ENCODE assay signal across 13 cellular contexts in the genomic region with DNA sequence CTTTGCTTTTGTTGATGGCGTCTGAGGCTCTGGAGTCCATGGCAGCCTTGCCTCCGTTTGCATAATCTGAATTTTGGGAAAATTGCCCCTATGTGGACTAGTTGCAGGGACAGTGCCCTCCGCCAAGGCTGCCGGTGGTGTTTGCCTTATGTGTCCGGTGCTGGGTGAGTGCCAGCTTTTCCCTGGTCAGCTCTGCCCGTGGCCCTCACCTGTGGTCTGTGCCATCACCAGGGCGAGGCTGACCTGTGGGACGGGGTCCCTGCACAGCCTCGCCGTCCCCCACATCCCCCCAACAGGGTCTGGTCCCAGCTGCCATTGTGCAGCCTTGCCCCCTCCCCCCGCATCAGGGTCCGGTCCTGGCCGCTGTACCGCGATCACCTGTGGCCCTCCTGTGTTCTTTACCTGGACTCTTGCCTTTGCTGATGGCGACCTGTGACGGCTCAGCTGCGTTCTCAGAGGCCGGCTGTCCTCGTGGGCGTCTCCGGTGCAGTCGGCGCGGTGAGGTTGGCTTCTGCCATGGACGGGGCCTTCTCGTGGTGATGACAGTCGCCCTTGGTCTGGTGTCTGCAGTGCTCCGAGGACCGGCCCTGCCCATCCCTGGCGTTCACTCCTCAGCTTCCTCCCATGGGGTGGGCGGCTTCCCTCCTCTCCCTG. TPM values are rescaled to one million over a fixed set of nuclear protein-coding genes. Genes with fewer than 3 reads are reported as not detected.
DNase-seq lines count a peak whose midpoint lies in the region; ATAC-seq, FAIRE-seq and TF ChIP-seq lines count a peak whose summit lies in the region.
"Had no signal": no experiment of that assay in that cellular context is flagged by ENCODE, and none has a peak within 500 bp of the region (broad histone marks: within the 10 kb centered on the region; RNA-seq: fewer than 3 reads in every experiment).

No MANE protein-coding gene starts in this region.

- no peak overlapping the region for H2BK20ac ChIP-seq in H1 (ENCODE audit: low read length)

- DNase-seq in natural killer cell treated with Interleukin-12 subunit alpha and Interleukin-12 subunit beta and Interleukin-15 and Interleukin-18, amount 100 ng/mL, for 72 hours (ENCODE audit: low spot score) = peak; percentile 40
- DNase-seq in natural killer cell (no peak), H1 (ENCODE audit: low read depth in 1 of 2, low spot score in 2 of 2) (no peak), neuronal stem cell (ENCODE audit: low spot score) (no peak), BE2C (no peak), CD14-positive monocyte (ENCODE audit: low spot score) (no peak)
- no peak for DNase-seq in activated effector memory CD4-positive, alpha-beta T cell treated with Interleukin-2 at 50 U/mL for 16 hours
- DNase-seq: Calu3; CD4-positive, alpha-beta T cell; DMS 273 treated with DMSO at 0.1 percent for 48 hours; HCEC 1CT; HFFc6 had no signal

- H2BK15ac ChIP-seq in H1 (ENCODE audit: low read length) = no peak overlapping the region
- no peak overlapping the region for H2BK15ac ChIP-seq in neuronal stem cell (ENCODE audit: low read length)

- POLR2A ChIA-PET in H1 (lab: Charles Lee; ENCODE audit: partially characterized antibody) = interaction anchor here (0.6 kb wide), 2 partner anchors 46 to 158 kb away, joined by 3 read pairs; no protein-coding TSS in a partner anchor

- intact Hi-C loops in natural killer cell (cut with micrococcal nuclease) (no loop called here), CD14-positive monocyte (cut with micrococcal nuclease) (no loop called here)

- WGBS in H1 (ENCODE audit: extremely low coverage in 1 of 2, insufficient coverage in 1 of 2, insufficient read length in 1 of 2, insufficient replicate concordance in 2 of 2, low coverage in 1 of 2, low lambda C conversion rate in 2 of 2, missing lambda C conversion rate in 1 of 2), 2 experiments = 90% methylated on average over 27 of the region's 32 CpGs; no CpG with 5 or more reads in 1 of the 2 experiments
- WGBS in neuronal stem cell (ENCODE audit: extremely low coverage in 2 of 2, insufficient read length in 2 of 2, insufficient replicate concordance in 1 of 2), 2 donors = no CpG with 5 or more reads among the region's 32 CpGs

- H3K27me3 ChIP-seq in H1 (replicated peaks in 1 of 4; ENCODE audit: control insufficient read depth in 3 of 4, extremely low read depth in 1 of 4, insufficient read depth in 3 of 4, low read length in 3 of 4) (no peaks in the 10 kb centered on the region), neuronal stem cell (ENCODE audit: control insufficient read depth in 3 of 3, insufficient read depth in 3 of 3, low read depth in 1 of 3, low read length in 3 of 3) (no peaks in the 10 kb centered on the region), BE2C (no peaks in the 10 kb centered on the region)

- H2BK120ac ChIP-seq in H1 (replicated peaks; ENCODE audit: low read depth, low read length) = no peak overlapping the region
- H2BK120ac ChIP-seq in neuronal stem cell (ENCODE audit: low read depth, low read length) = no peak overlapping the region

- no peak overlapping the region for H3K27ac Mint-ChIP-seq in natural killer cell treated with Interleukin-12 subunit alpha and Interleukin-12 subunit beta and Interleukin-15 and Interleukin-18, amount 100 ng/mL, for 72 hours
- H3K27ac Mint-ChIP-seq in natural killer cell (no peak overlapping the region), CD14-positive monocyte (peak overlapping the region in 1 of 7 donors; percentile 54)
- H3K27ac Mint-ChIP-seq: HFFc6 had no signal

- H3K79me1 ChIP-seq in H1 (ENCODE audit: low read depth, low read length) = peaks cover 32% of the 10 kb centered on the region
- H3K79me1 ChIP-seq in neuronal stem cell (ENCODE audit: low read depth, low read length) = peaks cover 60% of the 10 kb centered on the region

- H3K36me3 ChIP-seq in H1 (ENCODE audit: control insufficient read depth in 2 of 4, insufficient read depth in 4 of 4, low read length in 3 of 4) (no peaks in the 10 kb centered on the region; a peak in 1 of 8 replicates), neuronal stem cell (replicated peaks in 1 of 2; ENCODE audit: control insufficient read depth in 2 of 2, insufficient read depth in 2 of 2, low read length in 2 of 2) (peaks cover 16 to 54% of the 10 kb centered on the region in 2 donors), BE2C (peaks cover 22% of the 10 kb centered on the region)

- H3K36me3 Mint-ChIP-seq in natural killer cell treated with Interleukin-12 subunit alpha and Interleukin-12 subunit beta and Interleukin-15 and Interleukin-18, amount 100 ng/mL, for 72 hours = no peaks in the 10 kb centered on the region
- H3K36me3 Mint-ChIP-seq in natural killer cell (no peaks in the 10 kb centered on the region), CD14-positive monocyte (peaks cover 23 to 49% of the 10 kb centered on the region in 2 donors)

- no peak for TF ChIP-seq POLR2A in H1 (IDR thresholded peaks at IDR 0.05; ENCODE audit: control extremely low read depth in 1 of 2, low read depth in 2 of 2, low read length in 2 of 2)

- H3K4me1 ChIP-seq in H1 (replicated peaks in 1 of 4; ENCODE audit: control insufficient read depth in 3 of 4, insufficient read depth in 4 of 4, low read length in 3 of 4) = peaks cover 0 to 14% (median 9%) of the 10 kb centered on the region in 4 experiments; a peak in 5 of 7 replicates
- peaks cover 0 to 10% of the 10 kb centered on the region in 2 donors for H3K4me1 ChIP-seq in neuronal stem cell (ENCODE audit: control insufficient read depth in 2 of 2, insufficient read depth in 1 of 2, low read depth in 1 of 2, low read length in 2 of 2)
- no peaks in the 10 kb centered on the region for H3K4me1 ChIP-seq in BE2C
- H3K4me1 ChIP-seq: A549 had no signal

- H3K4ac ChIP-seq in H1 (replicated peaks; ENCODE audit: insufficient read length, low read depth, low read length) = no peak overlapping the region
- no peak overlapping the region for H3K4ac ChIP-seq in neuronal stem cell (ENCODE audit: low read length)

- H2BK12ac ChIP-seq in H1 (ENCODE audit: low read depth, low read length) (no peak overlapping the region), neuronal stem cell (ENCODE audit: low read length) (no peak overlapping the region)

- H4K8ac ChIP-seq in H1 (ENCODE audit: extremely low read depth, insufficient read depth, low read length) (peak overlapping the region; percentile 89; the same call in 1 of the 2 replicates), neuronal stem cell (ENCODE audit: low read depth, low read length) (no peak overlapping the region)

- TF ChIP-seq RAD21 in H1 (IDR thresholded peaks at IDR 0.05 in 1 of 2, conservative IDR thresholded peaks at IDR 0.05 in 1 of 2; ENCODE audit: low read depth in 2 of 2, low read length in 2 of 2) = no peak

- CTCF ChIA-PET in H1 (lab: Charles Lee; ENCODE audit: partially characterized antibody) = interaction anchor here (0.7 to 2.1 kb wide), 8 partner anchors 8 to 89 kb away, joined by 3 to 8 read pairs (median 3); no protein-coding TSS in a partner anchor

- H2AK5ac ChIP-seq in H1 (ENCODE audit: low read depth, low read length) (no peak overlapping the region), neuronal stem cell (ENCODE audit: low read depth, low read length) (no peak overlapping the region)

- H2BK5ac ChIP-seq in H1 (ENCODE audit: low read depth, low read length) = peak overlapping the region; percentile 1; the same call in 1 of the 2 replicates
- H2BK5ac ChIP-seq in neuronal stem cell (ENCODE audit: low read length) = no peak overlapping the region

- H3K9me3 ChIP-seq in H1 (ENCODE audit: insufficient read depth in 2 of 2, low read depth in 1 of 2, low read length in 1 of 2) (no peaks in the 10 kb centered on the region; a peak in 1 of 4 replicates), neuronal stem cell (replicated peaks in 1 of 2; ENCODE audit: control insufficient read depth in 2 of 2, insufficient read depth in 1 of 2, low read depth in 1 of 2, low read length in 2 of 2) (peaks cover 3 to 8% of the 10 kb centered on the region in 2 donors), BE2C (no peaks in the 10 kb centered on the region)
- H3K9me3 ChIP-seq: A549 had no signal

- H3K23ac ChIP-seq in H1 (ENCODE audit: insufficient read length) (no peak overlapping the region), neuronal stem cell (ENCODE audit: low read depth, low read length, poor library complexity) (peak overlapping the region; percentile 89)

- no peak overlapping the region for H3K27ac ChIP-seq in H1 (ENCODE audit: low read depth, low read length)
- no peak overlapping the region for H3K27ac ChIP-seq in neuronal stem cell (replicated peaks; ENCODE audit: low read length)
- H3K27ac ChIP-seq: A549 had no signal

- H3K9me3 Mint-ChIP-seq in natural killer cell treated with Interleukin-12 subunit alpha and Interleukin-12 subunit beta and Interleukin-15 and Interleukin-18, amount 100 ng/mL, for 72 hours = no peaks in the 10 kb centered on the region
- no peaks in the 10 kb centered on the region for H3K9me3 Mint-ChIP-seq in natural killer cell
- no peaks in the 10 kb centered on the region for H3K9me3 Mint-ChIP-seq in CD14-positive monocyte
- H3K9me3 Mint-ChIP-seq: CD4-positive, alpha-beta T cell; HFFc6 had no signal

- TF ChIP-seq CTCF in natural killer cell (IDR thresholded peaks at IDR 0.05) = no peak
- no peak for TF ChIP-seq CTCF in H1 (IDR thresholded peaks at IDR 0.05; ENCODE audit: control extremely low read depth in 1 of 3, insufficient read depth in 1 of 3, low read depth in 1 of 3, low read length in 3 of 3)
- no peak for TF ChIP-seq CTCF in BE2C (IDR thresholded peaks at IDR 0.05; ENCODE audit: low read depth, low read length)
- no peak for TF ChIP-seq CTCF in CD14-positive monocyte (IDR thresholded peaks at IDR 0.05)

- no peak overlapping the region for H3K9ac ChIP-seq in H1 (replicated peaks in 1 of 4; ENCODE audit: extremely low read depth in 1 of 4, low read depth in 3 of 4, low read length in 3 of 4)
- H3K9ac ChIP-seq in neuronal stem cell (ENCODE audit: low read depth, low read length, poor library complexity) = peak overlapping the region; percentile 30

- ATAC-seq in natural killer cell treated with Interleukin-12 subunit alpha and Interleukin-12 subunit beta and Interleukin-15 and Interleukin-18, amount 100 ng/mL, for 72 hours = no peak
- no peak for ATAC-seq in natural killer cell
- ATAC-seq: A549 had no signal

- H3K4me2 ChIP-seq in H1 (ENCODE audit: insufficient read depth in 1 of 2, low read depth in 2 of 2, low read length in 2 of 2) (no peak overlapping the region), neuronal stem cell (ENCODE audit: insufficient read depth, low read length, poor library complexity, severe bottlenecking) (no peak overlapping the region)
- H3K4me2 ChIP-seq: A549 had no signal

- H4K91ac ChIP-seq in H1 (replicated peaks; ENCODE audit: insufficient read length, low read length) (no peak overlapping the region), neuronal stem cell (ENCODE audit: low read depth, low read length, poor library complexity) (no peak overlapping the region)

- no peaks in the 10 kb centered on the region for H3K27me3 Mint-ChIP-seq in natural killer cell treated with Interleukin-12 subunit alpha and Interleukin-12 subunit beta and Interleukin-15 and Interleukin-18, amount 100 ng/mL, for 72 hours
- H3K27me3 Mint-ChIP-seq in natural killer cell (ENCODE audit: low read depth in 2 of 2) = no peaks in the 10 kb centered on the region
- no peaks in the 10 kb centered on the region for H3K27me3 Mint-ChIP-seq in CD14-positive monocyte (ENCODE audit: low read depth in 3 of 3)
- H3K27me3 Mint-ChIP-seq: CD4-positive, alpha-beta T cell had no signal

- H3K14ac ChIP-seq in H1 (ENCODE audit: insufficient read length) (no peak overlapping the region), neuronal stem cell (ENCODE audit: low read length) (no peak overlapping the region)

- TF ChIP-seq EP300 in H1 (IDR thresholded peaks at IDR 0.05; ENCODE audit: borderline replicate concordance in 1 of 2, low read depth in 2 of 2, low read length in 2 of 2) = no peak

- H3K4me3 ChIP-seq in H1 (ENCODE audit: extremely low read depth in 1 of 4, insufficient read depth in 2 of 4, low read depth in 3 of 4, low read length in 4 of 4) (no peak overlapping the region), neuronal stem cell (ENCODE audit: low read length in 2 of 2) (peak overlapping the region in 1 of 2 donors; percentile 41), BE2C (ENCODE audit: low read depth, low read length) (no peak overlapping the region)
- H3K4me3 ChIP-seq: A549 had no signal

- H3K56ac ChIP-seq in H1 (replicated peaks; ENCODE audit: insufficient read length, low read depth, low read length) = no peak overlapping the region

- H4K5ac ChIP-seq in H1 (ENCODE audit: insufficient read length, low read depth, low read length) = no peak overlapping the region

- no peak overlapping the region for H3K4me3 Mint-ChIP-seq in natural killer cell treated with Interleukin-12 subunit alpha and Interleukin-12 subunit beta and Interleukin-15 and Interleukin-18, amount 100 ng/mL, for 72 hours
- no peak overlapping the region for H3K4me3 Mint-ChIP-seq in natural killer cell
- no peak overlapping the region for H3K4me3 Mint-ChIP-seq in CD14-positive monocyte
- H3K4me3 Mint-ChIP-seq: CD4-positive, alpha-beta T cell; HFFc6 had no signal

- H2AFZ ChIP-seq in H1 (ENCODE audit: low read length) (no peak overlapping the region), neuronal stem cell (ENCODE audit: low read length) (no peak overlapping the region)

- peaks cover 40 to 95% of the 10 kb centered on the region in 2 experiments for H3K79me2 ChIP-seq in H1 (ENCODE audit: control insufficient read depth in 1 of 2, insufficient read depth in 2 of 2, low read length in 2 of 2)

- no peak for FAIRE-seq in H1 (lab: Jason Lieb, UNC)
- FAIRE-seq: A549 had no signal

- H4K20me1 ChIP-seq in H1 (replicated peaks in 1 of 2; ENCODE audit: control insufficient read depth in 1 of 2, insufficient read depth in 2 of 2, low read length in 2 of 2) = peaks cover 52 to 64% of the 10 kb centered on the region in 2 experiments

- H3K4me1 Mint-ChIP-seq in natural killer cell treated with Interleukin-12 subunit alpha and Interleukin-12 subunit beta and Interleukin-15 and Interleukin-18, amount 100 ng/mL, for 72 hours (ENCODE audit: low read depth in 2 of 2) = peaks cover 4 to 6% of the 10 kb centered on the region in 2 donors
- H3K4me1 Mint-ChIP-seq in natural killer cell (peaks cover 11 to 25% of the 10 kb centered on the region in 2 donors), CD14-positive monocyte (peaks cover 16% of the 10 kb centered on the region)

- H3K23me2 ChIP-seq in H1 (ENCODE audit: low read depth, low read length) = no peaks in the 10 kb centered on the region

- H3K18ac ChIP-seq in H1 (ENCODE audit: extremely low read depth, low read length) (no peak overlapping the region), neuronal stem cell (ENCODE audit: low read length) (no peak overlapping the region)

RNA-seq across cellular contexts. Expression of a gene that starts 12.6 kb away (rescaled TPM):
- total RNA-seq in natural killer cell treated with Interleukin-12 subunit alpha and Interleukin-12 subunit beta and Interleukin-15 and Interleukin-18, amount 100 ng/mL, for 72 hours = 100 to 1,000 TPM in 1 of 2 donors, 10 to 100 TPM in 1; 57.5 to 103 TPM
- total RNA-seq in natural killer cell = 100 to 1,000 TPM; 138 to 143 (median 139) TPM
- 99.5 and 108 TPM in 2 replicates for total RNA-seq in H1 (2021; fragmentation: NEBNext Ultra II Directional; extraction: Animal tissue kit (Norgen Biotek cat#: 25700))
- 130 and 184 TPM in 2 replicates for polyA plus RNA-seq in H1 (2011; rRNA removed)
- polyA plus RNA-seq in H1 (2011; cell fraction: cytosol; rRNA removed) = 123 TPM
- polyA plus RNA-seq in H1 (2011; cell fraction: nucleus; rRNA removed) = 379 TPM
- 99.6 to 116 TPM (median 105 TPM) in 4 replicates for polyA plus RNA-seq in H1 (2012, experiment 1 of 2)
- 147 TPM for polyA plus RNA-seq in H1 (2012, experiment 2 of 2)
- 141 TPM for polyA plus RNA-seq in H1 (2013, experiment 1 of 2)
- polyA plus RNA-seq in H1 (2013, experiment 2 of 2) = 142 TPM
- 46.6 and 71.7 TPM in 2 replicates for polyA minus RNA-seq in H1 (2011; rRNA and poly(A)+ RNA removed)
- 61.9 TPM for polyA minus RNA-seq in H1 (2011; cell fraction: cytosol; rRNA and poly(A)+ RNA removed)
- polyA minus RNA-seq in H1 (2011; cell fraction: nucleus; rRNA and poly(A)+ RNA removed) = 59.6 TPM
- polyA plus RNA-seq in neuronal stem cell (2013, experiment 1 of 2) = 162 TPM
- polyA plus RNA-seq in neuronal stem cell (2013, experiment 2 of 2) = 157 TPM
- polyA plus RNA-seq in BE2C (2012; ENCODE audit: insufficient read depth, insufficient read length, low read depth) = 219 TPM
- polyA plus RNA-seq in CD14-positive monocyte = 10 to 100 TPM; 10.8 to 20.3 TPM

RNA-seq across cellular contexts. Expression of a gene that starts 48.4 kb away (rescaled TPM):
- total RNA-seq in natural killer cell treated with Interleukin-12 subunit alpha and Interleukin-12 subunit beta and Interleukin-15 and Interleukin-18, amount 100 ng/mL, for 72 hours = 10 to 100 TPM in 1 of 2 donors, 1 to 10 TPM in 1; 7.5 to 13.3 TPM
- 10 to 100 TPM; 13.0 to 20.9 (median 13.1) TPM for total RNA-seq in natural killer cell
- 10.2 and 10.8 TPM in 2 replicates for total RNA-seq in H1 (2021; fragmentation: NEBNext Ultra II Directional; extraction: Animal tissue kit (Norgen Biotek cat#: 25700))
- polyA plus RNA-seq in H1 (2011; rRNA removed) (5.4 and 9.8 TPM in 2 replicates), CD14-positive monocyte (1 to 10 TPM; 2.7 to 3.2 TPM)
- 3.8 TPM for polyA plus RNA-seq in H1 (2011; cell fraction: cytosol; rRNA removed)
- polyA plus RNA-seq in H1 (2011; cell fraction: nucleus; rRNA removed) = 8.3 TPM
- 2.4 to 6.3 TPM (median 5.5 TPM) in 4 replicates for polyA plus RNA-seq in H1 (2012, experiment 1 of 2)
- 4.1 TPM for polyA plus RNA-seq in H1 (2012, experiment 2 of 2)
- 7.0 TPM for polyA plus RNA-seq in H1 (2013, experiment 1 of 2)
- 6.6 TPM for polyA plus RNA-seq in H1 (2013, experiment 2 of 2)
- 1.0 TPM in 1 of 2 replicates, not detected in the other for polyA minus RNA-seq in H1 (2011; rRNA and poly(A)+ RNA removed)
- polyA minus RNA-seq in H1 (2011; cell fraction: cytosol; rRNA and poly(A)+ RNA removed) = 7.4 TPM
- polyA minus RNA-seq in H1 (2011; cell fraction: nucleus; rRNA and poly(A)+ RNA removed) = 7.8 TPM
- polyA plus RNA-seq in neuronal stem cell (2013, experiment 1 of 2) = 4.4 TPM
- 3.8 TPM for polyA plus RNA-seq in neuronal stem cell (2013, experiment 2 of 2)
- polyA plus RNA-seq in BE2C (2012; ENCODE audit: insufficient read depth, insufficient read length, low read depth) = 51.0 TPM

RNA-seq across cellular contexts. Expression of a gene that starts 48.4 kb away (rescaled TPM):
- total RNA-seq in natural killer cell treated with Interleukin-12 subunit alpha and Interleukin-12 subunit beta and Interleukin-15 and Interleukin-18, amount 100 ng/mL, for 72 hours = 10 to 100 TPM; 34.8 to 66.2 TPM
- 10 to 100 TPM; 43.1 to 53.7 (median 46.9) TPM for total RNA-seq in natural killer cell
- total RNA-seq in H1 (2021; fragmentation: NEBNext Ultra II Directional; extraction: Animal tissue kit (Norgen Biotek cat#: 25700)) = 61.4 and 65.7 TPM in 2 replicates
- polyA plus RNA-seq in H1 (2011; rRNA removed) (17.1 and 39.6 TPM in 2 replicates), CD14-positive monocyte (10 to 100 TPM; 11.9 to 15.4 TPM)
- polyA plus RNA-seq in H1 (2011; cell fraction: cytosol; rRNA removed) = 24.4 TPM
- 75.6 TPM for polyA plus RNA-seq in H1 (2011; cell fraction: nucleus; rRNA removed)
- 35.8 to 66.0 TPM (median 58.3 TPM) in 4 replicates for polyA plus RNA-seq in H1 (2012, experiment 1 of 2)
- polyA plus RNA-seq in H1 (2012, experiment 2 of 2) = 37.8 TPM
- 58.4 TPM for polyA plus RNA-seq in H1 (2013, experiment 1 of 2)
- 60.6 TPM for polyA plus RNA-seq in H1 (2013, experiment 2 of 2)
- 20.5 TPM in 2 replicates for polyA minus RNA-seq in H1 (2011; rRNA and poly(A)+ RNA removed)
- polyA minus RNA-seq in H1 (2011; cell fraction: cytosol; rRNA and poly(A)+ RNA removed) = 26.4 TPM
- polyA minus RNA-seq in H1 (2011; cell fraction: nucleus; rRNA and poly(A)+ RNA removed) = 39.3 TPM
- 49.3 TPM for polyA plus RNA-seq in neuronal stem cell (2013, experiment 1 of 2)
- polyA plus RNA-seq in neuronal stem cell (2013, experiment 2 of 2) = 49.1 TPM
- polyA plus RNA-seq in BE2C (2012; ENCODE audit: insufficient read depth, insufficient read length, low read depth) = 23.2 TPM
